In genomic region chr20:51534764-51535386, GRCh38 we compare ENCODE assay signal across 1 cellular context.
TF ChIP-seq lines count a peak whose summit lies in the region.

No MANE protein-coding gene starts in this region.

TF ChIP-seq in GM23338, 12 proteins besides CTCF, POLR2A, EP300 and RAD21 (continued from another document):
- no peak for TF ChIP-seq REST (IDR thresholded peaks at IDR 0.05; ENCODE audit: unreplicated experiment)
- TF ChIP-seq JUNB (IDR thresholded peaks at IDR 0.05; ENCODE audit: unreplicated experiment) = no peak
- TF ChIP-seq ETS1 (IDR thresholded peaks at IDR 0.05) = no peak
- no peak for TF ChIP-seq ZNF114 (CRISPR knock-in tag; IDR thresholded peaks at IDR 0.05)
- TF ChIP-seq POLR2AphosphoS5 (IDR thresholded peaks at IDR 0.05; ENCODE audit: low read depth) = no peak
